Comparison of ENCODE assay signal across 9 cellular contexts in genomic region chr6:72825265-72825918, GRCh38.
DNase-seq lines count a peak whose midpoint lies in the region; ATAC-seq and TF ChIP-seq lines count a peak whose summit lies in the region.
"Had no signal": no experiment of that assay in that cellular context is flagged by ENCODE, and none has a peak within 500 bp of the region (broad histone marks: within the 10 kb centered on the region; RNA-seq: fewer than 3 reads in every experiment).

No MANE protein-coding gene starts in this region.

- no peak for TF ChIP-seq CTCF in OCI-LY7 (conservative IDR thresholded peaks at IDR 0.05; ENCODE audit: low read length)

- H3K36me3 ChIP-seq in BLaER1 (peaks cover 9% of the 10 kb centered on the region), OCI-LY7 (ENCODE audit: insufficient read depth, low read length) (peaks cover 8% of the 10 kb centered on the region; the same call in 1 of the 2 replicates)

- H3K79me2 ChIP-seq in OCI-LY7 (ENCODE audit: insufficient read depth, low read depth, low read length): no peaks in the 10 kb centered on the region; the same call in 1 of the 2 replicates

- H2AFZ ChIP-seq in OCI-LY7 (ENCODE audit: low read length): no peak overlapping the region

- intact Hi-C loops in OCI-LY7 (cut with micrococcal nuclease; ENCODE audit: unreplicated experiment): no loop called here
- intact Hi-C loops in head of caudate nucleus (cut with DNase I): no loop called here
- intact Hi-C loops in left colon (cut with DNase I, micrococcal nuclease): no loop called here

- CTCF ChIA-PET in OCI-LY7 (lab: Charles Lee; ENCODE audit: unreplicated experiment): no interaction called here

- no TSS peak for BruUV-seq in OCI-LY7 (replicated peaks; lab: Mats Ljungman, UMichigan)

- peaks cover 35% of the 10 kb centered on the region; the same call in 1 of the 2 replicates for H4K20me1 ChIP-seq in BLaER1
- no peaks in the 10 kb centered on the region; the same call in 1 of the 2 replicates for H4K20me1 ChIP-seq in OCI-LY7 (ENCODE audit: insufficient read depth, low read length)

- H3K4me1 ChIP-seq in BLaER1 (peaks cover 20% of the 10 kb centered on the region), OCI-LY7 (ENCODE audit: insufficient read depth, low read length, poor library complexity, severe bottlenecking) (no peaks in the 10 kb centered on the region)

- H3K4me3 ChIP-seq in BLaER1: no peak overlapping the region
- H3K4me3 ChIP-seq in OCI-LY7 (ENCODE audit: low read depth, low read length, poor library complexity, severe bottlenecking): no peak overlapping the region

- no peak overlapping the region for H3K9ac ChIP-seq in BLaER1

- POLR2A ChIA-PET in OCI-LY7 (lab: Charles Lee): interaction anchor here (1.7 kb wide), 1 partner anchor 14 kb away, joined by 5 read pairs; no protein-coding TSS in a partner anchor

- peak overlapping the region; percentile 23; the same call in 1 of the 2 replicates for H3K4me2 ChIP-seq in BLaER1
- no peak overlapping the region for H3K4me2 ChIP-seq in OCI-LY7 (ENCODE audit: low read length)

- peak; percentile 35 for ATAC-seq in GM19455 (IDR thresholded peaks at IDR 0.05; ENCODE audit: unreplicated experiment)
- ATAC-seq in HG03520 (IDR thresholded peaks at IDR 0.05; ENCODE audit: unreplicated experiment): peak; percentile 45
- ATAC-seq in left colon: no peak

- H3K9me3 ChIP-seq in BLaER1: peaks cover 12% of the 10 kb centered on the region
- 0 out of 2 replicates have a peak, but pooled peaks cover 7% of the 10 kb centered on the region for H3K9me3 ChIP-seq in OCI-LY7 (ENCODE audit: low read length)

- H3K27me3 ChIP-seq in BLaER1: no peaks in the 10 kb centered on the region

- no peaks in the 10 kb centered on the region for H3K9me2 ChIP-seq in OCI-LY7 (ENCODE audit: insufficient read depth, low read length)

- H3K27ac ChIP-seq in BLaER1 (no peak overlapping the region), OCI-LY7 (ENCODE audit: low read depth, low read length, poor library complexity, severe bottlenecking) (no peak overlapping the region)

- DNase-seq in fibroblast of peridontal ligament (ENCODE audit: extremely low read depth) (peak; percentile 63), OCI-LY7 (ENCODE audit: low spot score) (no peak), DMS153 (lab: John Stamatoyannopoulos, UW) (no peak), head of caudate nucleus (no peak), left colon (no peak)
- DNase-seq: GF-D8 had no signal
